9 cellular contexts compared by ENCODE assay signal in genomic region chr7:25028370-25028971, GRCh38. TPM values are rescaled to one million over a fixed set of nuclear protein-coding genes. Genes with fewer than 3 reads are reported as not detected.
A peak's percentile ranks its signal among the peaks of the same experiment; 100 is the strongest.
DNase-seq lines count a peak whose midpoint lies in the region; ATAC-seq, FAIRE-seq and TF ChIP-seq lines count a peak whose summit lies in the region.
"Had no signal": no experiment of that assay in that cellular context is flagged by ENCODE, and none has a peak within 500 bp of the region (broad histone marks: within the 10 kb centered on the region; RNA-seq: fewer than 3 reads in every experiment).

No MANE protein-coding gene starts in this region.

- H3K9me1 ChIP-seq in IMR-90 (ENCODE audit: insufficient read depth, low read length): peaks cover 22% of the 10 kb centered on the region

- FAIRE-seq in GM12892 (lab: Jason Lieb, UNC): no peak

- dilution Hi-C loops in IMR-90 (cut with HindIII; ENCODE audit: low sequenced_read_pairs, unreplicated experiment): no loop called here

- H3K27me3 ChIP-seq in IMR-90 (ENCODE audit: control insufficient read depth, insufficient read depth, low read length): no peaks in the 10 kb centered on the region

- ATAC-seq in IMR-90 (ENCODE audit: low read depth): peak; percentile 36
- no peak for ATAC-seq in GM18505 (IDR thresholded peaks at IDR 0.05; ENCODE audit: unreplicated experiment)

- H3K36me3 Mint-ChIP-seq in activated CD4-positive, alpha-beta T cell treated with anti-CD3 and anti-CD28 coated beads, Interleukin-2, amount 10 ng/mL, durations not matched to agents 24 days and 14 days (ENCODE audit: low read depth): no peaks in the 10 kb centered on the region
- H3K36me3 Mint-ChIP-seq: brain had no signal

- CTCF ChIA-PET in IMR-90 (lab: Yijun Ruan, JAX): interaction anchor here (0.7 to 1.7 kb wide), 3 partner anchors 15 to 47 kb away, joined by 3 to 6 read pairs (median 5); no protein-coding TSS in a partner anchor

- peaks cover 10% of the 10 kb centered on the region for H3K9me3 Mint-ChIP-seq in activated CD4-positive, alpha-beta T cell treated with anti-CD3 and anti-CD28 coated beads, Interleukin-2, amount 10 ng/mL, durations not matched to agents 24 days and 14 days

- H2BK15ac ChIP-seq in IMR-90 (ENCODE audit: low read depth, low read length): peak overlapping the region; percentile 99

- H3K4me3 ChIP-seq in IMR-90 (ENCODE audit: insufficient read depth, low read depth, low read length) (no peak overlapping the region), fibroblast of villous mesenchyme (ENCODE audit: low read depth, low read length) (no peak overlapping the region)

- no peak for TF ChIP-seq CTCF in IMR-90 (conservative IDR thresholded peaks at IDR 0.05; ENCODE audit: low read depth, low read length)
- TF ChIP-seq CTCF in fibroblast of villous mesenchyme (IDR thresholded peaks at IDR 0.05; ENCODE audit: insufficient read depth, low read depth, low read length): no peak

- WGBS in IMR-90 (ENCODE audit: extremely low coverage in 2 of 2, insufficient read length in 1 of 2), 2 experiments: 0% methylated on average over 6 of the region's 8 CpGs; no CpG with 5 or more reads in 1 of the 2 experiments

- H2BK5ac ChIP-seq in IMR-90 (ENCODE audit: low read depth, low read length, poor library complexity, severe bottlenecking): peak overlapping the region; percentile 85

- intact Hi-C loops in IMR-90 (cut with micrococcal nuclease): no loop called here
- intact Hi-C loops in activated CD4-positive, alpha-beta T cell treated with anti-CD3 and anti-CD28 coated beads, Interleukin-2, amount 10 ng/mL, durations not matched to agents 24 days and 14 days (cut with micrococcal nuclease): loop anchor here (1.0 to 5.0 kb wide), 6 partner anchors 44 to 273 kb away; no protein-coding TSS in a partner anchor

- H3K4me2 ChIP-seq in IMR-90 (ENCODE audit: low read depth, low read length): peak overlapping the region; percentile 5; the same call in 1 of the 2 replicates

- DNase-seq in ACHN (peak; percentile 51), IMR-90 (peak; percentile 96), fibroblast of villous mesenchyme (ENCODE audit: low read depth) (peak; percentile 88), AML-193 (lab: John Stamatoyannopoulos, UW) (no peak), SHP77 (lab: John Stamatoyannopoulos, UW) (no peak), GM12892 (ENCODE audit: insufficient read length) (no peak)
- DNase-seq in activated CD4-positive, alpha-beta T cell treated with anti-CD3 and anti-CD28 coated beads, Interleukin-2, amount 10 ng/mL, durations not matched to agents 24 days and 14 days: peak; percentile 82

- peak overlapping the region; percentile 91 for H2AK5ac ChIP-seq in IMR-90 (ENCODE audit: low read depth, low read length)

- peak overlapping the region; percentile 89 for H3K14ac ChIP-seq in IMR-90 (replicated peaks; ENCODE audit: low read depth, low read length)

- H3K4ac ChIP-seq in IMR-90 (ENCODE audit: low read depth, low read length): peak overlapping the region; percentile 94

- peaks cover 10% of the 10 kb centered on the region for H3K27me3 Mint-ChIP-seq in activated CD4-positive, alpha-beta T cell treated with anti-CD3 and anti-CD28 coated beads, Interleukin-2, amount 10 ng/mL, durations not matched to agents 24 days and 14 days

- H2AK9ac ChIP-seq in IMR-90 (replicated peaks; ENCODE audit: low read depth, low read length, poor library complexity): peak overlapping the region; percentile 25

- peak overlapping the region; percentile 88 for H3K27ac ChIP-seq in IMR-90 (ENCODE audit: insufficient read depth, low read length)

- peak overlapping the region; percentile 42; the same call in 1 of the 2 replicates for H3K56ac ChIP-seq in IMR-90 (ENCODE audit: extremely low read depth, insufficient read depth, low read length)

- peak overlapping the region; percentile 79 for H3K18ac ChIP-seq in IMR-90 (ENCODE audit: low read depth, low read length)

- H3K4me3 Mint-ChIP-seq in activated CD4-positive, alpha-beta T cell treated with anti-CD3 and anti-CD28 coated beads, Interleukin-2, amount 10 ng/mL, durations not matched to agents 24 days and 14 days: peak overlapping the region; percentile 48
- H3K4me3 Mint-ChIP-seq: brain had no signal

- no peaks in the 10 kb centered on the region for H3K9me3 ChIP-seq in IMR-90 (ENCODE audit: control insufficient read depth, insufficient read depth, low read length)

- in situ Hi-C loops in ACHN (cut with HindIII; ENCODE audit: low pct_ligation_motif_present, low pct_unique_long_range_greater_than_20kb, low sequenced_read_pairs) (no loop called here), IMR-90 (cut with MboI; ENCODE audit: low sequenced_read_pairs) (no loop called here)

- H4K5ac ChIP-seq in IMR-90 (ENCODE audit: low read depth, low read length): peak overlapping the region; percentile 90

- TF ChIP-seq RAD21 in IMR-90 (IDR thresholded peaks at IDR 0.05; ENCODE audit: low read length): no peak

- H3K27ac Mint-ChIP-seq in activated CD4-positive, alpha-beta T cell treated with anti-CD3 and anti-CD28 coated beads, Interleukin-2, amount 10 ng/mL, durations not matched to agents 24 days and 14 days: peak overlapping the region; percentile 87

- H3K36me3 ChIP-seq in IMR-90 (ENCODE audit: control insufficient read depth, insufficient read depth, low read length): no peaks in the 10 kb centered on the region

- H2BK20ac ChIP-seq in IMR-90 (ENCODE audit: low read depth, low read length): peak overlapping the region; percentile 97

- peak overlapping the region; percentile 97 for H4K91ac ChIP-seq in IMR-90 (ENCODE audit: insufficient read depth, low read depth, low read length)

- H3K4me1 Mint-ChIP-seq in activated CD4-positive, alpha-beta T cell treated with anti-CD3 and anti-CD28 coated beads, Interleukin-2, amount 10 ng/mL, durations not matched to agents 24 days and 14 days: peaks cover 45% of the 10 kb centered on the region

- H2BK120ac ChIP-seq in IMR-90 (ENCODE audit: low read depth, low read length): peak overlapping the region; percentile 96

- H4K20me1 ChIP-seq in IMR-90 (ENCODE audit: insufficient read depth, low read length): no peaks in the 10 kb centered on the region

- H3K79me1 ChIP-seq in IMR-90 (ENCODE audit: low read depth in 1 of 2, low read length in 2 of 2): peaks cover 6 to 18% of the 10 kb centered on the region in 2 experiments; a peak in 3 of 4 replicates

- peak overlapping the region; percentile 90 for H3K23ac ChIP-seq in IMR-90 (ENCODE audit: low read depth, low read length)

- H4K8ac ChIP-seq in IMR-90 (ENCODE audit: low read depth in 2 of 2, low read length in 2 of 2): peak overlapping the region; percentile 91 to 93

- POLR2A ChIA-PET in IMR-90 (lab: Charles Lee; ENCODE audit: unreplicated experiment): no interaction called here

- no TSS peak for BruUV-seq in IMR-90 (replicated peaks; lab: Mats Ljungman, UMichigan)

- peak overlapping the region; percentile 8 for H3K9ac ChIP-seq in IMR-90 (ENCODE audit: low read depth, low read length)

- TF ChIP-seq POLR2A in IMR-90 (IDR thresholded peaks at IDR 0.05; ENCODE audit: low read depth, low read length) (no peak), GM18505 (IDR thresholded peaks at IDR 0.05; ENCODE audit: borderline replicate concordance, extremely low read depth, insufficient read depth, insufficient read length) (no peak), GM12892 (IDR thresholded peaks at IDR 0.05; ENCODE audit: low read depth, low read length) (no peak)

- H2AFZ ChIP-seq in IMR-90 (replicated peaks; ENCODE audit: low read length, poor library complexity): peak overlapping the region; percentile 63

- peaks cover 30% of the 10 kb centered on the region for H3K4me1 ChIP-seq in IMR-90 (ENCODE audit: control insufficient read depth, insufficient read depth, low read length)

TF ChIP-seq in IMR-90, 13 proteins besides CTCF, POLR2A, EP300 and RAD21:
- TF ChIP-seq SMC3 (IDR thresholded peaks at IDR 0.05; ENCODE audit: low read depth, low read length): no peak
- no peak for TF ChIP-seq RFX5 (IDR thresholded peaks at IDR 0.05; ENCODE audit: low read depth, low read length)
- 0 out of 2 replicates have a peak, but pooled peaks have one; percentile 33 for TF ChIP-seq BHLHE40 (IDR thresholded peaks at IDR 0.05; ENCODE audit: low read depth, low read length)
- TF ChIP-seq FOS (IDR thresholded peaks at IDR 0.05; ENCODE audit: low read depth, low read length): peak; percentile 46
- TF ChIP-seq ELK1 (IDR thresholded peaks at IDR 0.05; ENCODE audit: borderline replicate concordance, low read depth, low read length): no peak

RNA-seq across cellular contexts. Expression of gene OSBPL3, which starts 48.5 kb away (rescaled TPM):
- total RNA-seq in IMR-90 (2012; rRNA removed) (29.9 and 30.0 TPM in 2 replicates), fibroblast of villous mesenchyme (23.2 and 39.3 TPM in 2 replicates)
- 15.4 and 18.0 TPM in 2 replicates for polyA plus RNA-seq in IMR-90 (2012; rRNA removed)
- polyA plus RNA-seq in IMR-90 (2012; cell fraction: cytosol; rRNA removed): 4.0 and 4.9 TPM in 2 replicates
- 14.4 and 46.7 TPM in 2 replicates for polyA plus RNA-seq in IMR-90 (2012; cell fraction: nucleus; rRNA removed; ENCODE audit: low replicate concordance)
- 93.7 and 93.8 TPM in 2 replicates for total RNA-seq in activated CD4-positive, alpha-beta T cell treated with anti-CD3 and anti-CD28 coated beads, Interleukin-2, amount 10 ng/mL, durations not matched to agents 24 days and 14 days
- polyA plus RNA-seq in GM12892 (2012; ENCODE audit: missing spikeins): 21.6 TPM

Comparison
In these comparisons a context has a peak if more than half of its experiments do, and no peak if none do; other contexts are left out.
1. DNase-seq: peak in ACHN (single experiment), IMR-90 (single experiment), activated CD4-positive, alpha-beta T cell treated with anti-CD3 and anti-CD28 coated beads, Interleukin-2, amount 10 ng/mL, durations not matched to agents 24 days and 14 days (single experiment) and fibroblast of villous mesenchyme (single experiment); none in AML-193 (0 of 2), SHP77 (0 of 2) and GM12892 (single experiment).